In the genomic region with DNA sequence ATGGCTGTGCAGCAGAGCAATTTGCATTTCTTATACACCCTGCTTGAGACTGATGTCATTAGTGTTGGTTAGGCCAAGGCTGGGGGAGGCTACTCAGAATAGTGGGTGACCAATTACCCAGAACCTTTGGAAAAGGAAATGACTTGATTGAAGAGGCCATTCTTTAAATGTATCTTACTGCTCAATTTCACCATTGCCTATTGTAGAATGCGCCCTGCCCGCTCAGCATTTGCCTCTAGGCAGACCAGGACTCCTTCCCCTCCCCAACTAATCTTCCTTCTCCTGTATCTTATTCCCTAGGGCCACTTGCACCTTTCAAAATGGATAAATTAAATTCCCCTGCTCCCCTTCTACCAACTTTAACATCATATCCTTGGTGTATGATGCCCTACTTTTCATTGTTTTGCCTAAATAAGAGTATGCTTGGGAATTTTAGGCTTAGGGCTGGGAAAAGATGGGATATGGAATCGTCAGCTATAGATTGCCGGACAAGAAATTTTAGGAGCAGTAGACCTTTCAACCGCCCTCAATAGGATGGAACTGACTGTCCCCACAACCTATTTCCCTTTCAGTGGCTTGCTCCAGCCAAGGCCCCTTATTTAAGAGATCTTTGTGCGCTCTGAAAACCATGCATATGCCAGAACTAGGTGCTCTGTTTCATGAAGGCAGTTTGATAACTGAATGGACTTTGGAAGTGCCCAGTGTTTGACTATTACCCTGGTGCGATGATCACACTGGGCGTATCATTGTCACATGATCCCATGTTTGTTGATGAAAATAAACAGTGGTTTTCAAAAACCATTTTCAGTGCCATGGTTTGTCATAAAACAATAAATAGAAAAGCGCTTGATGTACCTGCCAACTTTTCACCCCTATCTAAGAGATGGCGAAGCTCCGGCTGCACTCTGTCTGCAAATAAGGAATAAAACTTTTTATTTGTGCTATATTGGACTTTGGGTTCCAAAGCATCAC, we compare ENCODE assay signal across 1 cellular context.
TF ChIP-seq lines count a peak whose summit lies in the region.

No MANE protein-coding gene starts in this region.

TF ChIP-seq in HepG2, 621 proteins besides CTCF, POLR2A, EP300 and RAD21 (continued from another document and continues in another):
- TF ChIP-seq, protein P1, sequence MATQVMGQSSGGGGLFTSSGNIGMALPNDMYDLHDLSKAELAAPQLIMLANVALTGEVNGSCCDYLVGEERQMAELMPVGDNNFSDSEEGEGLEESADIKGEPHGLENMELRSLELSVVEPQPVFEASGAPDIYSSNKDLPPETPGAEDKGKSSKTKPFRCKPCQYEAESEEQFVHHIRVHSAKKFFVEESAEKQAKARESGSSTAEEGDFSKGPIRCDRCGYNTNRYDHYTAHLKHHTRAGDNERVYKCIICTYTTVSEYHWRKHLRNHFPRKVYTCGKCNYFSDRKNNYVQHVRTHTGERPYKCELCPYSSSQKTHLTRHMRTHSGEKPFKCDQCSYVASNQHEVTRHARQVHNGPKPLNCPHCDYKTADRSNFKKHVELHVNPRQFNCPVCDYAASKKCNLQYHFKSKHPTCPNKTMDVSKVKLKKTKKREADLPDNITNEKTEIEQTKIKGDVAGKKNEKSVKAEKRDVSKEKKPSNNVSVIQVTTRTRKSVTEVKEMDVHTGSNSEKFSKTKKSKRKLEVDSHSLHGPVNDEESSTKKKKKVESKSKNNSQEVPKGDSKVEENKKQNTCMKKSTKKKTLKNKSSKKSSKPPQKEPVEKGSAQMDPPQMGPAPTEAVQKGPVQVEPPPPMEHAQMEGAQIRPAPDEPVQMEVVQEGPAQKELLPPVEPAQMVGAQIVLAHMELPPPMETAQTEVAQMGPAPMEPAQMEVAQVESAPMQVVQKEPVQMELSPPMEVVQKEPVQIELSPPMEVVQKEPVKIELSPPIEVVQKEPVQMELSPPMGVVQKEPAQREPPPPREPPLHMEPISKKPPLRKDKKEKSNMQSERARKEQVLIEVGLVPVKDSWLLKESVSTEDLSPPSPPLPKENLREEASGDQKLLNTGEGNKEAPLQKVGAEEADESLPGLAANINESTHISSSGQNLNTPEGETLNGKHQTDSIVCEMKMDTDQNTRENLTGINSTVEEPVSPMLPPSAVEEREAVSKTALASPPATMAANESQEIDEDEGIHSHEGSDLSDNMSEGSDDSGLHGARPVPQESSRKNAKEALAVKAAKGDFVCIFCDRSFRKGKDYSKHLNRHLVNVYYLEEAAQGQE (IDR thresholded peaks at IDR 0.05; ENCODE audit: borderline replicate concordance in 1 of 2, low read depth in 1 of 2, low read length in 2 of 2): no peak
- TF ChIP-seq IRF2 (CRISPR knock-in tag; IDR thresholded peaks at IDR 0.05) (0 out of 2 replicates have a peak, but pooled peaks have one; percentile 32), YY1 (IDR thresholded peaks at IDR 0.05; ENCODE audit: insufficient read depth, insufficient replicate concordance, low read depth, low read length) (no peak), AGO1 (IDR thresholded peaks at IDR 0.05; ENCODE audit: low read depth, low read length, poor library complexity, severe bottlenecking) (no peak), NR3C1 (CRISPR knock-in tag; IDR thresholded peaks at IDR 0.05) (no peak), EZH2 (conservative IDR thresholded peaks at IDR 0.05; ENCODE audit: low read depth, low read length) (no peak), RFXAP (CRISPR knock-in tag; IDR thresholded peaks at IDR 0.05; ENCODE audit: borderline replicate concordance) (no peak), SMAD9 (CRISPR knock-in tag; IDR thresholded peaks at IDR 0.05) (no peak), FOXJ3 (CRISPR knock-in tag; IDR thresholded peaks at IDR 0.05; ENCODE audit: borderline replicate concordance) (peak; percentile 87; the same call in 1 of the 2 replicates), ZMYM4 (CRISPR knock-in tag; IDR thresholded peaks at IDR 0.05) (peak; percentile 87), ZNF75D (CRISPR knock-in tag; IDR thresholded peaks at IDR 0.05; ENCODE audit: borderline replicate concordance) (no peak), AGO2 (optimal IDR thresholded peaks at IDR 0.05; ENCODE audit: low read depth, low read length) (peak; percentile 44), KDM5B (CRISPR knock-in tag; IDR thresholded peaks at IDR 0.05; ENCODE audit: borderline replicate concordance) (no peak), DNMT3B (CRISPR knock-in tag; conservative IDR thresholded peaks at IDR 0.05) (no peak), MTF2 (CRISPR knock-in tag; IDR thresholded peaks at IDR 0.05; ENCODE audit: borderline replicate concordance) (no peak), ZNF672 (CRISPR knock-in tag; IDR thresholded peaks at IDR 0.05) (no peak), MED13 (CRISPR knock-in tag; IDR thresholded peaks at IDR 0.05) (0 out of 2 replicates have a peak, but pooled peaks have one; percentile 45), ATAD3A (CRISPR knock-in tag; IDR thresholded peaks at IDR 0.05) (no peak)
- TF ChIP-seq, protein P2, sequence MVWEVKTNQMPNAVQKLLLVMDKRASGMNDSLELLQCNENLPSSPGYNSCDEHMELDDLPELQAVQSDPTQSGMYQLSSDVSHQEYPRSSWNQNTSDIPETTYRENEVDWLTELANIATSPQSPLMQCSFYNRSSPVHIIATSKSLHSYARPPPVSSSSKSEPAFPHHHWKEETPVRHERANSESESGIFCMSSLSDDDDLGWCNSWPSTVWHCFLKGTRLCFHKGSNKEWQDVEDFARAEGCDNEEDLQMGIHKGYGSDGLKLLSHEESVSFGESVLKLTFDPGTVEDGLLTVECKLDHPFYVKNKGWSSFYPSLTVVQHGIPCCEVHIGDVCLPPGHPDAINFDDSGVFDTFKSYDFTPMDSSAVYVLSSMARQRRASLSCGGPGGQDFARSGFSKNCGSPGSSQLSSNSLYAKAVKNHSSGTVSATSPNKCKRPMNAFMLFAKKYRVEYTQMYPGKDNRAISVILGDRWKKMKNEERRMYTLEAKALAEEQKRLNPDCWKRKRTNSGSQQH (CRISPR knock-in tag; IDR thresholded peaks at IDR 0.05; ENCODE audit: low read depth): no peak
- TF ChIP-seq, protein P3, sequence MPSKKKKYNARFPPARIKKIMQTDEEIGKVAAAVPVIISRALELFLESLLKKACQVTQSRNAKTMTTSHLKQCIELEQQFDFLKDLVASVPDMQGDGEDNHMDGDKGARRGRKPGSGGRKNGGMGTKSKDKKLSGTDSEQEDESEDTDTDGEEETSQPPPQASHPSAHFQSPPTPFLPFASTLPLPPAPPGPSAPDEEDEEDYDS (CRISPR knock-in tag; IDR thresholded peaks at IDR 0.05): peak; percentile 77
- TF ChIP-seq, protein P4, sequence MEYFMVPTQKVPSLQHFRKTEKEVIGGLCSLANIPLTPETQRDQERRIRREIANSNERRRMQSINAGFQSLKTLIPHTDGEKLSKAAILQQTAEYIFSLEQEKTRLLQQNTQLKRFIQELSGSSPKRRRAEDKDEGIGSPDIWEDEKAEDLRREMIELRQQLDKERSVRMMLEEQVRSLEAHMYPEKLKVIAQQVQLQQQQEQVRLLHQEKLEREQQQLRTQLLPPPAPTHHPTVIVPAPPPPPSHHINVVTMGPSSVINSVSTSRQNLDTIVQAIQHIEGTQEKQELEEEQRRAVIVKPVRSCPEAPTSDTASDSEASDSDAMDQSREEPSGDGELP (IDR thresholded peaks at IDR 0.05; ENCODE audit: borderline replicate concordance, low read depth): no peak
- TF ChIP-seq, protein P5, sequence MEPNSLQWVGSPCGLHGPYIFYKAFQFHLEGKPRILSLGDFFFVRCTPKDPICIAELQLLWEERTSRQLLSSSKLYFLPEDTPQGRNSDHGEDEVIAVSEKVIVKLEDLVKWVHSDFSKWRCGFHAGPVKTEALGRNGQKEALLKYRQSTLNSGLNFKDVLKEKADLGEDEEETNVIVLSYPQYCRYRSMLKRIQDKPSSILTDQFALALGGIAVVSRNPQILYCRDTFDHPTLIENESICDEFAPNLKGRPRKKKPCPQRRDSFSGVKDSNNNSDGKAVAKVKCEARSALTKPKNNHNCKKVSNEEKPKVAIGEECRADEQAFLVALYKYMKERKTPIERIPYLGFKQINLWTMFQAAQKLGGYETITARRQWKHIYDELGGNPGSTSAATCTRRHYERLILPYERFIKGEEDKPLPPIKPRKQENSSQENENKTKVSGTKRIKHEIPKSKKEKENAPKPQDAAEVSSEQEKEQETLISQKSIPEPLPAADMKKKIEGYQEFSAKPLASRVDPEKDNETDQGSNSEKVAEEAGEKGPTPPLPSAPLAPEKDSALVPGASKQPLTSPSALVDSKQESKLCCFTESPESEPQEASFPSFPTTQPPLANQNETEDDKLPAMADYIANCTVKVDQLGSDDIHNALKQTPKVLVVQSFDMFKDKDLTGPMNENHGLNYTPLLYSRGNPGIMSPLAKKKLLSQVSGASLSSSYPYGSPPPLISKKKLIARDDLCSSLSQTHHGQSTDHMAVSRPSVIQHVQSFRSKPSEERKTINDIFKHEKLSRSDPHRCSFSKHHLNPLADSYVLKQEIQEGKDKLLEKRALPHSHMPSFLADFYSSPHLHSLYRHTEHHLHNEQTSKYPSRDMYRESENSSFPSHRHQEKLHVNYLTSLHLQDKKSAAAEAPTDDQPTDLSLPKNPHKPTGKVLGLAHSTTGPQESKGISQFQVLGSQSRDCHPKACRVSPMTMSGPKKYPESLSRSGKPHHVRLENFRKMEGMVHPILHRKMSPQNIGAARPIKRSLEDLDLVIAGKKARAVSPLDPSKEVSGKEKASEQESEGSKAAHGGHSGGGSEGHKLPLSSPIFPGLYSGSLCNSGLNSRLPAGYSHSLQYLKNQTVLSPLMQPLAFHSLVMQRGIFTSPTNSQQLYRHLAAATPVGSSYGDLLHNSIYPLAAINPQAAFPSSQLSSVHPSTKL (CRISPR knock-in tag; IDR thresholded peaks at IDR 0.05): peak; percentile 90
- TF ChIP-seq, protein P6, sequence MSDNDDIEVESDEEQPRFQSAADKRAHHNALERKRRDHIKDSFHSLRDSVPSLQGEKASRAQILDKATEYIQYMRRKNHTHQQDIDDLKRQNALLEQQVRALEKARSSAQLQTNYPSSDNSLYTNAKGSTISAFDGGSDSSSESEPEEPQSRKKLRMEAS (IDR thresholded peaks at IDR 0.05): peak; percentile 37; the same call in 1 of the 2 replicates
- TF ChIP-seq, protein P7, sequence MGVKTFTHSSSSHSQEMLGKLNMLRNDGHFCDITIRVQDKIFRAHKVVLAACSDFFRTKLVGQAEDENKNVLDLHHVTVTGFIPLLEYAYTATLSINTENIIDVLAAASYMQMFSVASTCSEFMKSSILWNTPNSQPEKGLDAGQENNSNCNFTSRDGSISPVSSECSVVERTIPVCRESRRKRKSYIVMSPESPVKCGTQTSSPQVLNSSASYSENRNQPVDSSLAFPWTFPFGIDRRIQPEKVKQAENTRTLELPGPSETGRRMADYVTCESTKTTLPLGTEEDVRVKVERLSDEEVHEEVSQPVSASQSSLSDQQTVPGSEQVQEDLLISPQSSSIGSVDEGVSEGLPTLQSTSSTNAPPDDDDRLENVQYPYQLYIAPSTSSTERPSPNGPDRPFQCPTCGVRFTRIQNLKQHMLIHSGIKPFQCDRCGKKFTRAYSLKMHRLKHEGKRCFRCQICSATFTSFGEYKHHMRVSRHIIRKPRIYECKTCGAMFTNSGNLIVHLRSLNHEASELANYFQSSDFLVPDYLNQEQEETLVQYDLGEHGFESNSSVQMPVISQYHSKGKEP (CRISPR knock-in tag; IDR thresholded peaks at IDR 0.05): no peak
- TF ChIP-seq, protein P8, sequence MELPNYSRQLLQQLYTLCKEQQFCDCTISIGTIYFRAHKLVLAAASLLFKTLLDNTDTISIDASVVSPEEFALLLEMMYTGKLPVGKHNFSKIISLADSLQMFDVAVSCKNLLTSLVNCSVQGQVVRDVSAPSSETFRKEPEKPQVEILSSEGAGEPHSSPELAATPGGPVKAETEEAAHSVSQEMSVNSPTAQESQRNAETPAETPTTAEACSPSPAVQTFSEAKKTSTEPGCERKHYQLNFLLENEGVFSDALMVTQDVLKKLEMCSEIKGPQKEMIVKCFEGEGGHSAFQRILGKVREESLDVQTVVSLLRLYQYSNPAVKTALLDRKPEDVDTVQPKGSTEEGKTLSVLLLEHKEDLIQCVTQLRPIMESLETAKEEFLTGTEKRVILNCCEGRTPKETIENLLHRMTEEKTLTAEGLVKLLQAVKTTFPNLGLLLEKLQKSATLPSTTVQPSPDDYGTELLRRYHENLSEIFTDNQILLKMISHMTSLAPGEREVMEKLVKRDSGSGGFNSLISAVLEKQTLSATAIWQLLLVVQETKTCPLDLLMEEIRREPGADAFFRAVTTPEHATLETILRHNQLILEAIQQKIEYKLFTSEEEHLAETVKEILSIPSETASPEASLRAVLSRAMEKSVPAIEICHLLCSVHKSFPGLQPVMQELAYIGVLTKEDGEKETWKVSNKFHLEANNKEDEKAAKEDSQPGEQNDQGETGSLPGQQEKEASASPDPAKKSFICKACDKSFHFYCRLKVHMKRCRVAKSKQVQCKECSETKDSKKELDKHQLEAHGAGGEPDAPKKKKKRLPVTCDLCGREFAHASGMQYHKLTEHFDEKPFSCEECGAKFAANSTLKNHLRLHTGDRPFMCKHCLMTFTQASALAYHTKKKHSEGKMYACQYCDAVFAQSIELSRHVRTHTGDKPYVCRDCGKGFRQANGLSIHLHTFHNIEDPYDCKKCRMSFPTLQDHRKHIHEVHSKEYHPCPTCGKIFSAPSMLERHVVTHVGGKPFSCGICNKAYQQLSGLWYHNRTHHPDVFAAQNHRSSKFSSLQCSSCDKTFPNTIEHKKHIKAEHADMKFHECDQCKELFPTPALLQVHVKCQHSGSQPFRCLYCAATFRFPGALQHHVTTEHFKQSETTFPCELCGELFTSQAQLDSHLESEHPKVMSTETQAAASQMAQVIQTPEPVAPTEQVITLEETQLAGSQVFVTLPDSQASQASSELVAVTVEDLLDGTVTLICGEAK (IDR thresholded peaks at IDR 0.05): no peak
- TF ChIP-seq, protein P8 (CRISPR knock-in tag; IDR thresholded peaks at IDR 0.05): no peak
